13 cellular contexts compared by ENCODE assay signal in genomic region chr22:42920101-42920820, GRCh38.
A peak's percentile ranks its signal among the peaks of the same experiment; 100 is the strongest.
DNase-seq lines count a peak whose midpoint lies in the region; ATAC-seq, FAIRE-seq and TF ChIP-seq lines count a peak whose summit lies in the region.
"Had no signal": no experiment of that assay in that cellular context is flagged by ENCODE, and none has a peak within 500 bp of the region (broad histone marks: within the 10 kb centered on the region; RNA-seq: fewer than 3 reads in every experiment).

No MANE protein-coding gene starts in this region.

- no peaks in the 10 kb centered on the region for H3K27me3 ChIP-seq in heart left ventricle
- no peaks in the 10 kb centered on the region for H3K27me3 ChIP-seq in naive thymus-derived CD4-positive, alpha-beta T cell (ENCODE audit: control insufficient read depth in 2 of 2, insufficient read depth in 2 of 2, low read length in 2 of 2)
- H3K27me3 ChIP-seq: right lobe of liver had no signal

- no peaks in the 10 kb centered on the region for H3K9me3 ChIP-seq in heart left ventricle
- H3K9me3 ChIP-seq in naive thymus-derived CD4-positive, alpha-beta T cell (ENCODE audit: control insufficient read depth in 2 of 3, low read length in 3 of 3), result no peaks in the 10 kb centered on the region
- H3K9me3 ChIP-seq: right lobe of liver had no signal

- H3K4me3 Mint-ChIP-seq in memory B cell, result no peak overlapping the region
- no peak overlapping the region for H3K4me3 Mint-ChIP-seq in naive thymus-derived CD4-positive, alpha-beta T cell

- TF ChIP-seq CTCF in heart left ventricle (IDR thresholded peaks at IDR 0.05) (no peak), choroid plexus epithelial cell (conservative IDR thresholded peaks at IDR 0.05; ENCODE audit: low read depth, low read length) (no peak)

- no peak overlapping the region for H3K4me3 ChIP-seq in heart left ventricle
- H3K4me3 ChIP-seq in choroid plexus epithelial cell (ENCODE audit: low read depth, low read length), result no peak overlapping the region
- no peak overlapping the region for H3K4me3 ChIP-seq in naive thymus-derived CD4-positive, alpha-beta T cell (ENCODE audit: low read length)
- H3K4me3 ChIP-seq: right lobe of liver had no signal

- H3K4me1 ChIP-seq in heart left ventricle, result peaks cover 0 to 91% (median 54%) of the 10 kb centered on the region in 12 donors
- no peaks in the 10 kb centered on the region for H3K4me1 ChIP-seq in naive thymus-derived CD4-positive, alpha-beta T cell (ENCODE audit: control insufficient read depth in 2 of 2, insufficient read depth in 2 of 2, low read length in 2 of 2)

- CTCF ChIA-PET in naive thymus-derived CD4-positive, alpha-beta T cell (lab: Charles Lee), result no interaction called here

- H3K36me3 ChIP-seq in heart left ventricle, result no peaks in the 10 kb centered on the region
- no peaks in the 10 kb centered on the region for H3K36me3 ChIP-seq in naive thymus-derived CD4-positive, alpha-beta T cell (ENCODE audit: control insufficient read depth in 2 of 3, insufficient read depth in 3 of 3, low read length in 3 of 3)
- H3K36me3 ChIP-seq: right lobe of liver had no signal

- H3K9me3 Mint-ChIP-seq in memory B cell, result no peaks in the 10 kb centered on the region
- no peaks in the 10 kb centered on the region for H3K9me3 Mint-ChIP-seq in naive thymus-derived CD4-positive, alpha-beta T cell

- intact Hi-C loops in heart left ventricle (cut with DNase I), result no loop called here
- intact Hi-C loops in Right ventricle myocardium superior (cut with DNase I), result no loop called here
- intact Hi-C loops in head of caudate nucleus (cut with DNase I), result no loop called here
- intact Hi-C loops in naive thymus-derived CD4-positive, alpha-beta T cell (cut with micrococcal nuclease), result no loop called here

- FAIRE-seq in urothelium cell line (lab: Jason Lieb, UNC), result peak; percentile 63
- FAIRE-seq: bronchial epithelial cell, TTC549 had no signal

- peak overlapping the region in 2 of 12 donors; percentile 39 to 45 for H3K27ac ChIP-seq in heart left ventricle
- no peak overlapping the region for H3K27ac ChIP-seq in naive thymus-derived CD4-positive, alpha-beta T cell (ENCODE audit: low read depth, low read length)
- H3K27ac ChIP-seq: right lobe of liver had no signal

- H3K27ac Mint-ChIP-seq in memory B cell, result peak overlapping the region; percentile 35
- peak overlapping the region in 4 of 9 donors; percentile 5 to 53 (median 32) for H3K27ac Mint-ChIP-seq in naive thymus-derived CD4-positive, alpha-beta T cell

- no peaks in the 10 kb centered on the region for H3K27me3 Mint-ChIP-seq in memory B cell
- no peaks in the 10 kb centered on the region for H3K27me3 Mint-ChIP-seq in naive thymus-derived CD4-positive, alpha-beta T cell

- DNase-seq in heart left ventricle (peak in 1 of 5 donors; percentile 24), Right ventricle myocardium superior (no peak), choroid plexus epithelial cell (ENCODE audit: low read depth) (peak; percentile 45), memory B cell (ENCODE audit: low spot score in 2 of 2) (no peak), urothelium cell line (ENCODE audit: low spot score) (peak; percentile 41), head of caudate nucleus (no peak), SHP77 treated with DMSO at 0.1 percent for 48 hours (lab: John Stamatoyannopoulos, UW) (no peak)
- DNase-seq in naive thymus-derived CD4-positive, alpha-beta T cell, result no peak
- DNase-seq: activated T-cell treated with anti-CD3 and anti-CD28 coated beads for 4 hours, KG1, right lobe of liver had no signal

- WGBS in heart left ventricle, 4 donors, result 63 to 71% (median 67%) methylated on average over 10 of the region's 10 CpGs

- H3K36me3 Mint-ChIP-seq in memory B cell, result peaks cover 2% of the 10 kb centered on the region
- H3K36me3 Mint-ChIP-seq in naive thymus-derived CD4-positive, alpha-beta T cell, result no peaks in the 10 kb centered on the region

- no peak for TF ChIP-seq POLR2A in heart left ventricle (IDR thresholded peaks at IDR 0.05)

- H3K4me1 Mint-ChIP-seq in memory B cell, result peaks cover 25% of the 10 kb centered on the region
- H3K4me1 Mint-ChIP-seq in naive thymus-derived CD4-positive, alpha-beta T cell, result peaks cover 8 to 61% (median 42%) of the 10 kb centered on the region in 7 donors

- peak in 3 of 4 donors; percentile 33 to 60 (median 51) for ATAC-seq in heart left ventricle
- ATAC-seq in Right ventricle myocardium superior (ENCODE audit: poor library complexity), result no peak
- ATAC-seq in memory B cell (ENCODE audit: low read depth), result no peak
- ATAC-seq in naive thymus-derived CD4-positive, alpha-beta T cell, result no peak

- POLR2A ChIA-PET in naive thymus-derived CD4-positive, alpha-beta T cell (lab: Charles Lee), result interaction anchor here (0.6 kb wide), 2 partner anchors 15 to 40 kb away, joined by 3 read pairs; no protein-coding TSS in a partner anchor

Comparison
In these comparisons a context has a peak if more than half of its experiments do, and no peak if none do; other contexts are left out.
1. ATAC-seq: peak in heart left ventricle (3 of 4); none in Right ventricle myocardium superior (single experiment), memory B cell (single experiment) and naive thymus-derived CD4-positive, alpha-beta T cell (single experiment).
2. DNase-seq: peak in choroid plexus epithelial cell (single experiment) and urothelium cell line (single experiment); none in Right ventricle myocardium superior (single experiment), memory B cell (0 of 2), head of caudate nucleus (0 of 42), naive thymus-derived CD4-positive, alpha-beta T cell (0 of 9) and SHP77 treated with DMSO at 0.1 percent for 48 hours (single experiment).